ENCODE assay signal across 1 cellular context in the genomic region with DNA sequence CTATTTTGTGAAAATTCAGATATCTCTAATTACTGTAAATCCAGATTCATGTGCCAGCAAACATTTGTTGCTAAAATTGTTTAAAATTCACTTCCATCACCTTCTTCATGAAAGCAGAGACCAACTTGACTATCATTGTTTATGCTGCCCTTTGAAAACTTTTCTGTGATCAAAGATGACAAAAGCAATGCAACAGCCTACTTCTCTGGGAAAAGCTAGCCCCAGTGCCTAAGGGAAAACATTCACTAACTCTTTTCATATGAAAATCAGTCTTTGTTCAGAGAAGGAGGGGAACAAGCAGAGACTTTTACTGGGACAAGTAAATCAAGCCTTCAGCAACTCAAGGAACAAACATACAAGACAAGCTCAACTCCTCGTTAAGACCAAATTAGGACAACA.
A peak's percentile ranks its signal among the peaks of the same experiment; 100 is the strongest.
TF ChIP-seq lines count a peak whose summit lies in the region.

No MANE protein-coding gene starts in this region.

TF ChIP-seq in GM23338, 12 proteins besides CTCF, POLR2A, EP300 and RAD21 (continued from another document):
- TF ChIP-seq, protein P1, sequence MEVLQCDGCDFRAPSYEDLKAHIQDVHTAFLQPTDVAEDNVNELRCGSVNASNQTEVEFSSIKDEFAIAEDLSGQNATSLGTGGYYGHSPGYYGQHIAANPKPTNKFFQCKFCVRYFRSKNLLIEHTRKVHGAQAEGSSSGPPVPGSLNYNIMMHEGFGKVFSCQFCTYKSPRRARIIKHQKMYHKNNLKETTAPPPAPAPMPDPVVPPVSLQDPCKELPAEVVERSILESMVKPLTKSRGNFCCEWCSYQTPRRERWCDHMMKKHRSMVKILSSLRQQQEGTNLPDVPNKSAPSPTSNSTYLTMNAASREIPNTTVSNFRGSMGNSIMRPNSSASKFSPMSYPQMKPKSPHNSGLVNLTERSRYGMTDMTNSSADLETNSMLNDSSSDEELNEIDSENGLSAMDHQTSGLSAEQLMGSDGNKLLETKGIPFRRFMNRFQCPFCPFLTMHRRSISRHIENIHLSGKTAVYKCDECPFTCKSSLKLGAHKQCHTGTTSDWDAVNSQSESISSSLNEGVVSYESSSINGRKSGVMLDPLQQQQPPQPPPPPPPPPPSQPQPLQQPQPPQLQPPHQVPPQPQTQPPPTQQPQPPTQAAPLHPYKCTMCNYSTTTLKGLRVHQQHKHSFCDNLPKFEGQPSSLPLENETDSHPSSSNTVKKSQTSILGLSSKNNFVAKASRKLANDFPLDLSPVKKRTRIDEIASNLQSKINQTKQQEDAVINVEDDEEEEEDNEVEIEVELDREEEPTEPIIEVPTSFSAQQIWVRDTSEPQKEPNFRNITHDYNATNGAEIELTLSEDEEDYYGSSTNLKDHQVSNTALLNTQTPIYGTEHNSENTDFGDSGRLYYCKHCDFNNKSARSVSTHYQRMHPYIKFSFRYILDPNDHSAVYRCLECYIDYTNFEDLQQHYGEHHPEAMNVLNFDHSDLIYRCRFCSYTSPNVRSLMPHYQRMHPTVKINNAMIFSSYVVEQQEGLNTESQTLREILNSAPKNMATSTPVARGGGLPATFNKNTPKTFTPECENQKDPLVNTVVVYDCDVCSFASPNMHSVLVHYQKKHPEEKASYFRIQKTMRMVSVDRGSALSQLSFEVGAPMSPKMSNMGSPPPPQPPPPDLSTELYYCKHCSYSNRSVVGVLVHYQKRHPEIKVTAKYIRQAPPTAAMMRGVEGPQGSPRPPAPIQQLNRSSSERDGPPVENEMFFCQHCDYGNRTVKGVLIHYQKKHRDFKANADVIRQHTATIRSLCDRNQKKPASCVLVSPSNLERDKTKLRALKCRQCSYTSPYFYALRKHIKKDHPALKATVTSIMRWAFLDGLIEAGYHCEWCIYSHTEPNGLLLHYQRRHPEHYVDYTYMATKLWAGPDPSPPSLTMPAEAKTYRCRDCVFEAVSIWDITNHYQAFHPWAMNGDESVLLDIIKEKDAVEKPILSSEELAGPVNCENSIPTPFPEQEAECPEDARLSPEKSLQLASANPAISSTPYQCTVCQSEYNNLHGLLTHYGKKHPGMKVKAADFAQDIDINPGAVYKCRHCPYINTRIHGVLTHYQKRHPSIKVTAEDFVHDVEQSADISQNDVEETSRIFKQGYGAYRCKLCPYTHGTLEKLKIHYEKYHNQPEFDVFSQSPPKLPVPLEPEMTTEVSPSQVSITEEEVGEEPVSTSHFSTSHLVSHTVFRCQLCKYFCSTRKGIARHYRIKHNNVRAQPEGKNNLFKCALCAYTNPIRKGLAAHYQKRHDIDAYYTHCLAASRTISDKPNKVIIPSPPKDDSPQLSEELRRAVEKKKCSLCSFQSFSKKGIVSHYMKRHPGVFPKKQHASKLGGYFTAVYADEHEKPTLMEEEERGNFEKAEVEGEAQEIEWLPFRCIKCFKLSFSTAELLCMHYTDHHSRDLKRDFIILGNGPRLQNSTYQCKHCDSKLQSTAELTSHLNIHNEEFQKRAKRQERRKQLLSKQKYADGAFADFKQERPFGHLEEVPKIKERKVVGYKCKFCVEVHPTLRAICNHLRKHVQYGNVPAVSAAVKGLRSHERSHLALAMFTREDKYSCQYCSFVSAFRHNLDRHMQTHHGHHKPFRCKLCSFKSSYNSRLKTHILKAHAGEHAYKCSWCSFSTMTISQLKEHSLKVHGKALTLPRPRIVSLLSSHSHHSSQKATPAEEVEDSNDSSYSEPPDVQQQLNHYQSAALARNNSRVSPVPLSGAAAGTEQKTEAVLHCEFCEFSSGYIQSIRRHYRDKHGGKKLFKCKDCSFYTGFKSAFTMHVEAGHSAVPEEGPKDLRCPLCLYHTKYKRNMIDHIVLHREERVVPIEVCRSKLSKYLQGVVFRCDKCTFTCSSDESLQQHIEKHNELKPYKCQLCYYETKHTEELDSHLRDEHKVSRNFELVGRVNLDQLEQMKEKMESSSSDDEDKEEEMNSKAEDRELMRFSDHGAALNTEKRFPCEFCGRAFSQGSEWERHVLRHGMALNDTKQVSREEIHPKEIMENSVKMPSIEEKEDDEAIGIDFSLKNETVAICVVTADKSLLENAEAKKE (CRISPR knock-in tag; IDR thresholded peaks at IDR 0.05): peak; percentile 52; the same call in 1 of the 2 replicates
- TF ChIP-seq, protein P2, sequence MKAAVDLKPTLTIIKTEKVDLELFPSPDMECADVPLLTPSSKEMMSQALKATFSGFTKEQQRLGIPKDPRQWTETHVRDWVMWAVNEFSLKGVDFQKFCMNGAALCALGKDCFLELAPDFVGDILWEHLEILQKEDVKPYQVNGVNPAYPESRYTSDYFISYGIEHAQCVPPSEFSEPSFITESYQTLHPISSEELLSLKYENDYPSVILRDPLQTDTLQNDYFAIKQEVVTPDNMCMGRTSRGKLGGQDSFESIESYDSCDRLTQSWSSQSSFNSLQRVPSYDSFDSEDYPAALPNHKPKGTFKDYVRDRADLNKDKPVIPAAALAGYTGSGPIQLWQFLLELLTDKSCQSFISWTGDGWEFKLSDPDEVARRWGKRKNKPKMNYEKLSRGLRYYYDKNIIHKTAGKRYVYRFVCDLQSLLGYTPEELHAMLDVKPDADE (IDR thresholded peaks at IDR 0.05): no peak; the same call in 1 of the 2 replicates
- peak; percentile 73 for TF ChIP-seq NANOG (IDR thresholded peaks at IDR 0.05; ENCODE audit: borderline replicate concordance)
TF ChIP-seq in GM23338: peak in this region for 2.
